28 cellular contexts compared by ENCODE assay signal in the genomic region with DNA sequence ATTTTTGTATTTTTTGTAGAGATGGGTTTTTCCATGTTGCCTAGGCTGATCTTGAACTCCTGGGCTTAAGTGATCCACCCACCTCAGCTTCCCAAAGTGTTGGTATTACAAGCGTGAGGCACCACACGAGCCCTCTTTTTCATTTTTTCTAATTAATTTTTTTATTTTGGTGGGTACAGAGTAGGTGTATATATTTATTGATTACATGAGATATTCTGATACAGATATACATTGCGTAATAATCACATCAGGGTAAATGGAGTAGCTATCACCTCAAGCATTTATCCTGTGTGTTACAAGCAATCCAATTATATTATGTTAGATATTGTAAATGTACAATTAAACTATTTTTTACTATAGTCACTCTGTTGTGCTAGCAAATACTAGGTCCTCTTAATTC.
"Had no signal": no experiment of that assay in that cellular context is flagged by ENCODE, and none has a peak within 500 bp of the region (broad histone marks: within the 10 kb centered on the region; RNA-seq: fewer than 3 reads in every experiment).

No MANE protein-coding gene starts in this region.

- H3K9me3 ChIP-seq: colonic mucosa, esophagus muscularis mucosa, esophagus squamous epithelium, gastrocnemius medialis, gastroesophageal sphincter had no signal

- DNase-seq: colonic mucosa; cortex of kidney; dermis blood vessel endothelial cell; dorsolateral prefrontal cortex; effector CD4-positive, alpha-beta T cell; effector CD8-positive, alpha-beta T cell; effector memory CD4-positive, alpha-beta T cell; effector memory CD8-positive, alpha-beta T cell; endodermal cell; erythroblast; esophagus squamous epithelium; foreskin fibroblast; foreskin keratinocyte; foreskin melanocyte; gastrocnemius medialis; glutamatergic neuron; head of caudate nucleus; heart left ventricle; heart right ventricle had no signal

- H3K79me2 ChIP-seq: hepatocyte had no signal

- H3K4me1 ChIP-seq: colonic mucosa, esophagus muscularis mucosa, esophagus squamous epithelium, foreskin keratinocyte, gastrocnemius medialis, gastroesophageal sphincter, heart left ventricle, heart right ventricle had no signal

- H3K4me3 ChIP-seq: colonic mucosa, coronary artery, dorsolateral prefrontal cortex, esophagus muscularis mucosa, esophagus squamous epithelium, gastrocnemius medialis, gastroesophageal sphincter, heart left ventricle, heart right ventricle, hepatocyte had no signal

- H3K27ac ChIP-seq: colonic mucosa, coronary artery, dorsolateral prefrontal cortex, epithelial cell of prostate, esophagus muscularis mucosa, esophagus squamous epithelium, foreskin keratinocyte, gastrocnemius medialis, gastroesophageal sphincter, heart left ventricle, heart right ventricle, hepatocyte had no signal

- FAIRE-seq: endometrium, endothelial cell of umbilical vein, frontal cortex had no signal

- H3K4me2 ChIP-seq: hepatocyte had no signal

- ATAC-seq: effector memory CD8-positive, alpha-beta T cell; esophagus mucosa; foreskin keratinocyte; gastrocnemius medialis; gastroesophageal sphincter; heart left ventricle; heart right ventricle had no signal

- H3K36me3 ChIP-seq: colonic mucosa, esophagus muscularis mucosa, esophagus squamous epithelium, gastrocnemius medialis, gastroesophageal sphincter, heart left ventricle, heart right ventricle had no signal

- H3K27me3 ChIP-seq: colonic mucosa, dorsolateral prefrontal cortex, esophagus muscularis mucosa, esophagus squamous epithelium, foreskin keratinocyte, gastrocnemius medialis, gastroesophageal sphincter, heart left ventricle, heart right ventricle, hepatocyte had no signal

- H2AFZ ChIP-seq: hepatocyte had no signal
